Comparison of ENCODE assay signal across 8 cellular contexts in genomic region chr17:76738468-76738850, GRCh38. TPM values are rescaled to one million over a fixed set of nuclear protein-coding genes. Genes with fewer than 3 reads are reported as not detected.
DNase-seq lines count a peak whose midpoint lies in the region; ATAC-seq and TF ChIP-seq lines count a peak whose summit lies in the region.

No MANE protein-coding gene starts in this region.

- no peak for DNase-seq in CD8-positive, alpha-beta memory T cell
- DNase-seq in NB4 (ENCODE audit: low read depth) (peak; percentile 13), dorsolateral prefrontal cortex (no peak), neural crest cell (ENCODE audit: low read depth, low spot score) (no peak), NOMO-1 treated with DMSO at 0.1 percent for 48 hours (lab: John Stamatoyannopoulos, UW; ENCODE audit: unreplicated experiment) (no peak), nucleus accumbens (lab: John Stamatoyannopoulos, UW) (no peak)

- peak overlapping the region; percentile 99 to 100 (median 99) for H3K27ac Mint-ChIP-seq in CD8-positive, alpha-beta memory T cell
- H3K27ac Mint-ChIP-seq in neural crest cell (ENCODE audit: unreplicated experiment): peak overlapping the region; percentile 100

- POLR2A ChIA-PET in CD8-positive, alpha-beta memory T cell (lab: Charles Lee): interaction anchor here (0.5 to 5.5 kb wide), 6 partner anchors 11 to 758 kb away, joined by 3 to 112 read pairs (median 18); partner anchors contain the start of genes JMJD6 and METTL23

- no peaks in the 10 kb centered on the region for H3K27me3 Mint-ChIP-seq in CD8-positive, alpha-beta memory T cell
- peaks cover 5% of the 10 kb centered on the region for H3K27me3 Mint-ChIP-seq in neural crest cell (ENCODE audit: low read depth)

- H3K4me3 Mint-ChIP-seq in CD8-positive, alpha-beta memory T cell: peak overlapping the region; percentile 85 to 97 (median 95)
- peak overlapping the region; percentile 99 for H3K4me3 Mint-ChIP-seq in neural crest cell

- TF ChIP-seq POLR2A in NB4 (IDR thresholded peaks at IDR 0.05; ENCODE audit: extremely low read depth, insufficient read length): no peak

- peaks cover 19 to 69% (median 31%) of the 10 kb centered on the region in 3 donors for H3K36me3 Mint-ChIP-seq in CD8-positive, alpha-beta memory T cell
- H3K36me3 Mint-ChIP-seq in neural crest cell (ENCODE audit: low read depth): peaks cover 33% of the 10 kb centered on the region

- no peak for ATAC-seq in HG03442 (IDR thresholded peaks at IDR 0.05; ENCODE audit: unreplicated experiment)
- no peak for ATAC-seq in HG03457 (IDR thresholded peaks at IDR 0.05; ENCODE audit: unreplicated experiment)

- H3K4me3 ChIP-seq in CD8-positive, alpha-beta memory T cell (ENCODE audit: low read length): peak overlapping the region; percentile 72
- H3K4me3 ChIP-seq in NB4 (ENCODE audit: low read depth, low read length): peak overlapping the region; percentile 91
- H3K4me3 ChIP-seq in dorsolateral prefrontal cortex: peak overlapping the region; percentile 66 to 100 (median 98)

- peaks cover 34% of the 10 kb centered on the region for H3K36me3 ChIP-seq in CD8-positive, alpha-beta memory T cell (ENCODE audit: insufficient read depth, low read length)

- no peaks in the 10 kb centered on the region for H3K9me3 ChIP-seq in CD8-positive, alpha-beta memory T cell (ENCODE audit: low read length)

- peaks cover 46 to 64% (median 60%) of the 10 kb centered on the region in 3 donors for H3K4me1 Mint-ChIP-seq in CD8-positive, alpha-beta memory T cell
- H3K4me1 Mint-ChIP-seq in neural crest cell: peaks cover 54% of the 10 kb centered on the region

- no peaks in the 10 kb centered on the region for H3K9me3 Mint-ChIP-seq in CD8-positive, alpha-beta memory T cell
- no peaks in the 10 kb centered on the region for H3K9me3 Mint-ChIP-seq in neural crest cell

- peaks cover 48% of the 10 kb centered on the region for H3K4me1 ChIP-seq in CD8-positive, alpha-beta memory T cell (ENCODE audit: insufficient read depth, low read length)

- intact Hi-C loops in dorsolateral prefrontal cortex (cut with DNase I): no loop called here

- peak overlapping the region; percentile 95 for H3K27ac ChIP-seq in CD8-positive, alpha-beta memory T cell (ENCODE audit: low read depth, low read length)
- H3K27ac ChIP-seq in dorsolateral prefrontal cortex: peak overlapping the region; percentile 71 to 100 (median 100)

- CTCF ChIA-PET in CD8-positive, alpha-beta memory T cell (lab: Charles Lee): interaction anchor here (0.8 to 1.6 kb wide), 4 partner anchors 10 to 130 kb away, joined by 3 to 5 read pairs (median 4); partner anchors contain the start of genes METTL23 and MGAT5B

- H3K27me3 ChIP-seq in CD8-positive, alpha-beta memory T cell (ENCODE audit: insufficient read depth, low read length, poor library complexity, severe bottlenecking): no peaks in the 10 kb centered on the region
- no peaks in the 10 kb centered on the region for H3K27me3 ChIP-seq in dorsolateral prefrontal cortex

- TF ChIP-seq CTCF in NB4 (IDR thresholded peaks at IDR 0.05; ENCODE audit: low read depth, low read length): no peak
- peak in 1 of 56 donors; percentile 16 for TF ChIP-seq CTCF in dorsolateral prefrontal cortex (IDR thresholded peaks at IDR 0.05 in 54 of 56, conservative IDR thresholded peaks at IDR 0.05 in 2 of 56; ENCODE audit: low read depth in 1 of 56, partially characterized antibody in 56 of 56)
- no peak for TF ChIP-seq CTCF in neural crest cell (conservative IDR thresholded peaks at IDR 0.05)

RNA-seq across cellular contexts. Expression of gene MFSD11, which starts 0.5 kb away (rescaled TPM):
- 10 to 100 TPM; 22.3 to 22.9 TPM for total RNA-seq in CD8-positive, alpha-beta memory T cell
- polyA plus RNA-seq in CD8-positive, alpha-beta memory T cell: 28.4 TPM
- total RNA-seq in dorsolateral prefrontal cortex (10 to 100 TPM; 33.8 to 73.3 (median 51.7) TPM), neural crest cell (29.6 and 31.6 TPM in 2 replicates)

RNA-seq across cellular contexts. Expression of gene SRSF2, which starts 1.3 kb away (rescaled TPM):
- total RNA-seq in CD8-positive, alpha-beta memory T cell: 100 to 1,000 TPM; 626 to 630 TPM
- 111 TPM for polyA plus RNA-seq in CD8-positive, alpha-beta memory T cell
- total RNA-seq in dorsolateral prefrontal cortex (100 to 1,000 TPM in 112 of 120 experiments, 10 to 100 TPM in 8; 73.8 to 169 (median 128) TPM), neural crest cell (425 and 453 TPM in 2 replicates)

RNA-seq across cellular contexts. Expression of gene METTL23, which starts 11.8 kb away (rescaled TPM):
- 10 to 100 TPM; 43.6 to 44.6 TPM for total RNA-seq in CD8-positive, alpha-beta memory T cell
- 152 TPM for polyA plus RNA-seq in CD8-positive, alpha-beta memory T cell
- 10 to 100 TPM; 12.5 to 29.2 (median 18.7) TPM for total RNA-seq in dorsolateral prefrontal cortex
- total RNA-seq in neural crest cell: 28.7 and 32.3 TPM in 2 replicates

RNA-seq across cellular contexts. Expression of gene JMJD6, which starts 12.1 kb away (rescaled TPM):
- 10 to 100 TPM; 62.7 to 66.8 TPM for total RNA-seq in CD8-positive, alpha-beta memory T cell
- polyA plus RNA-seq in CD8-positive, alpha-beta memory T cell: 37.1 TPM
- total RNA-seq in dorsolateral prefrontal cortex: 100 to 1,000 TPM in 1 of 120 experiments, 10 to 100 TPM in 119; 22.0 to 110 (median 35.8) TPM
- 25.1 and 29.0 TPM in 2 replicates for total RNA-seq in neural crest cell

RNA-seq across cellular contexts. Expression of gene MXRA7, which starts 27.7 kb away (rescaled TPM):
- 10 to 100 TPM; 27.1 to 29.1 TPM for total RNA-seq in CD8-positive, alpha-beta memory T cell
- polyA plus RNA-seq in CD8-positive, alpha-beta memory T cell: 30.6 TPM
- total RNA-seq in dorsolateral prefrontal cortex (100 to 1,000 TPM in 82 of 120 experiments, 10 to 100 TPM in 38; 68.5 to 146 (median 109) TPM), neural crest cell (46.1 and 54.0 TPM in 2 replicates)
